In the genomic region with DNA sequence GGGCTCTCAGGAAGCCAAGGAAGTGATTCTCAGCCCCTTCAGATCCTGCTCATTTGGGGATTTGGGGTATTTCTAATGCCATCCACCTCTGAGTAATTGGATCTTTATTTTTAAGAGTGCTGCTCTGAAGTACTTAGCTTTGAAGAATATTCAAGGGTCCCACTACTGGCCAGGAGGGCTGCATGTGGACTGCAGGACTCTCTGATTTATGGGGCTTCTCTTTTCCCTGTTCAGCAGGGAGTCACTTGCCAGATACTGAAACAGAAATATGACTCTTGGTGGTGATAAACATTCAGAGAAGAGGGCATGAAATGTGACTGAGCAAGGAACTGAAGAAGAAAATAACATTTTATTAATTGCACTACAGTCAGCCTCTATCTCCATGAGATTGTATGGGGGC, we compare ENCODE assay signal across 2 cellular contexts.
TF ChIP-seq lines count a peak whose summit lies in the region.

No MANE protein-coding gene starts in this region.

TF ChIP-seq in IMR-90, 13 proteins besides CTCF, POLR2A, EP300 and RAD21:
- TF ChIP-seq, protein P1, sequence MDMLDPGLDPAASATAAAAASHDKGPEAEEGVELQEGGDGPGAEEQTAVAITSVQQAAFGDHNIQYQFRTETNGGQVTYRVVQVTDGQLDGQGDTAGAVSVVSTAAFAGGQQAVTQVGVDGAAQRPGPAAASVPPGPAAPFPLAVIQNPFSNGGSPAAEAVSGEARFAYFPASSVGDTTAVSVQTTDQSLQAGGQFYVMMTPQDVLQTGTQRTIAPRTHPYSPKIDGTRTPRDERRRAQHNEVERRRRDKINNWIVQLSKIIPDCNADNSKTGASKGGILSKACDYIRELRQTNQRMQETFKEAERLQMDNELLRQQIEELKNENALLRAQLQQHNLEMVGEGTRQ (IDR thresholded peaks at IDR 0.05; ENCODE audit: low read depth, low read length): no peak
- no peak for TF ChIP-seq FOS (IDR thresholded peaks at IDR 0.05; ENCODE audit: low read depth, low read length)
- TF ChIP-seq RCOR1 (IDR thresholded peaks at IDR 0.05; ENCODE audit: insufficient replicate concordance, low read length): no peak
TF ChIP-seq in IMR-90: peak in this region for 0.

TF ChIP-seq in endothelial cell of umbilical vein, 7 proteins besides CTCF, POLR2A, EP300 and RAD21:
- TF ChIP-seq EZH2 (IDR thresholded peaks at IDR 0.05; ENCODE audit: borderline replicate concordance, low read depth, low read length, severe bottlenecking) (no peak), POLR2AphosphoS5 (IDR thresholded peaks at IDR 0.05; ENCODE audit: insufficient read depth, low read depth, low read length) (no peak), JUN (IDR thresholded peaks at IDR 0.05; ENCODE audit: borderline replicate concordance, insufficient read depth, insufficient read length, low read depth) (no peak), MAX (IDR thresholded peaks at IDR 0.05; ENCODE audit: insufficient read depth, insufficient read length) (no peak), MYC (IDR thresholded peaks at IDR 0.05; ENCODE audit: low read depth, low read length) (no peak), GATA2 (IDR thresholded peaks at IDR 0.05; ENCODE audit: insufficient read depth, insufficient read length, low read depth, low read length) (no peak), FOS (IDR thresholded peaks at IDR 0.05; ENCODE audit: borderline replicate concordance, insufficient read depth, low read length) (no peak)
TF ChIP-seq in endothelial cell of umbilical vein: peak in this region for 0.
